Comparison of ENCODE assay signal across 24 cellular contexts in the genomic region with DNA sequence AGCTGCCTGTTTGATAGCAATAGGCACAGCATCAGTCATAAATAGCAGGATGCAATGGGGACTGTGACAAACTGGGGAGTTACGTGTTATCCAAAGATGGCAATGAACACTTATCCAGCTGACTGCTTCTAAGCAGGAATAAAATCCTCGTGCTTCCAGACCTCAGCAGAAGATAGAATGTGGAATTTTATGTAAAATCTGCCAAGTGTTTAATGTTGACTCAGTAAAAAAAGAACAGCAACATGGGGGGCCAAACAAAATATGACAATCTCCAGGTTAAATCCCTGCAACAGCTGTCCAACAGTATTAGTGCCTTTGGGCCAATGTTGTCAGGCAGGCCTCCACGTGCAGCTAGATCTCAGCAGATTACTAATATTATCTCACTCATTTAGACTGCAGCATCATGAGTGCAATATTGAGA.
DNase-seq lines count a peak whose midpoint lies in the region; ATAC-seq and TF ChIP-seq lines count a peak whose summit lies in the region.
"Had no signal": no experiment of that assay in that cellular context is flagged by ENCODE, and none has a peak within 500 bp of the region (broad histone marks: within the 10 kb centered on the region; RNA-seq: fewer than 3 reads in every experiment).

No MANE protein-coding gene starts in this region.

- CTCF ChIA-PET in activated CD8-positive, alpha-beta memory T cell treated with anti-CD3 and anti-CD28 coated beads, Interleukin-2, amount 10 ng/mL, durations not matched to agents 7 days and 5 days (lab: Charles Lee): no interaction called here

- WGBS in heart left ventricle, 4 donors: 23 to 32% (median 27%) methylated on average over 3 of the region's 3 CpGs

- H3K4me1 Mint-ChIP-seq in activated CD8-positive, alpha-beta memory T cell treated with anti-CD3 and anti-CD28 coated beads, Interleukin-2, amount 10 ng/mL, durations not matched to agents 7 days and 5 days: no peaks in the 10 kb centered on the region
- H3K4me1 Mint-ChIP-seq: activated CD4-positive, alpha-beta memory T cell treated with anti-CD3 and anti-CD28 coated beads, Interleukin-2, amount 10 ng/mL, durations not matched to agents 7 days and 5 days; activated naive CD8-positive, alpha-beta T cell treated with anti-CD3 and anti-CD28 coated beads, Interleukin-2, amount 10 ng/mL, durations not matched to agents 7 days and 5 days; T-cell had no signal

- no peak overlapping the region for H3K27ac Mint-ChIP-seq in activated CD8-positive, alpha-beta memory T cell treated with anti-CD3 and anti-CD28 coated beads, Interleukin-2, amount 10 ng/mL, durations not matched to agents 7 days and 5 days
- H3K27ac Mint-ChIP-seq: activated CD4-positive, alpha-beta memory T cell treated with anti-CD3 and anti-CD28 coated beads, Interleukin-2, amount 10 ng/mL, durations not matched to agents 7 days and 5 days; activated naive CD8-positive, alpha-beta T cell treated with anti-CD3 and anti-CD28 coated beads, Interleukin-2, amount 10 ng/mL, durations not matched to agents 7 days and 5 days; CD4-positive, CD25-positive, alpha-beta regulatory T cell; T-cell had no signal

- no peaks in the 10 kb centered on the region for H3K79me2 ChIP-seq in ACC112 (ENCODE audit: control insufficient read depth, insufficient read depth, low read length, unreplicated experiment)

- intact Hi-C loops in heart left ventricle (cut with DNase I): loop anchor here in 1 of 10 donors (5.0 kb wide), 1 partner anchor 126 kb away; the partner anchor contains the start of gene SEMA3C

- no peaks in the 10 kb centered on the region for H3K27me3 ChIP-seq in ACC112 (ENCODE audit: insufficient read depth, low read length)
- H3K27me3 ChIP-seq in heart left ventricle: no peaks in the 10 kb centered on the region
- no peaks in the 10 kb centered on the region for H3K27me3 ChIP-seq in rectal smooth muscle tissue (ENCODE audit: control insufficient read depth, insufficient read depth, low read length)
- H3K27me3 ChIP-seq: upper lobe of left lung had no signal

- H3K36me3 Mint-ChIP-seq in activated CD8-positive, alpha-beta memory T cell treated with anti-CD3 and anti-CD28 coated beads, Interleukin-2, amount 10 ng/mL, durations not matched to agents 7 days and 5 days: no peaks in the 10 kb centered on the region
- H3K36me3 Mint-ChIP-seq: activated naive CD8-positive, alpha-beta T cell treated with anti-CD3 and anti-CD28 coated beads, Interleukin-2, amount 10 ng/mL, durations not matched to agents 7 days and 5 days; CD4-positive, CD25-positive, alpha-beta regulatory T cell; T-cell had no signal

- H3K36me3 ChIP-seq in ACC112 (ENCODE audit: insufficient read depth, low read length) (peaks cover 44% of the 10 kb centered on the region), heart left ventricle (peaks cover 0 to 8% (median 0%) of the 10 kb centered on the region in 9 donors), rectal smooth muscle tissue (ENCODE audit: control insufficient read depth, insufficient read depth, low read length) (no peaks in the 10 kb centered on the region)
- H3K36me3 ChIP-seq: upper lobe of left lung had no signal

- ATAC-seq in heart left ventricle: peak; percentile 68 to 90 (median 74)
- no peak for ATAC-seq in HG03045 (IDR thresholded peaks at IDR 0.05; ENCODE audit: unreplicated experiment)
- no peak for ATAC-seq in activated CD8-positive, alpha-beta memory T cell treated with anti-CD3 and anti-CD28 coated beads, Interleukin-2, amount 10 ng/mL, durations not matched to agents 7 days and 5 days
- ATAC-seq: T-cell had no signal

- H3K9ac ChIP-seq in rectal smooth muscle tissue (ENCODE audit: low read length): no peak overlapping the region

- H3K4me3 ChIP-seq in ACC112 (ENCODE audit: low read depth, low read length) (no peak overlapping the region), heart left ventricle (no peak overlapping the region), rectal smooth muscle tissue (ENCODE audit: low read length) (no peak overlapping the region)
- H3K4me3 ChIP-seq: smooth muscle cell, upper lobe of left lung had no signal

- peak overlapping the region; percentile 31 for H2AFZ ChIP-seq in ACC112 (ENCODE audit: low read length, unreplicated experiment)

- peaks cover 6% of the 10 kb centered on the region for H3K9me3 Mint-ChIP-seq in activated CD8-positive, alpha-beta memory T cell treated with anti-CD3 and anti-CD28 coated beads, Interleukin-2, amount 10 ng/mL, durations not matched to agents 7 days and 5 days (ENCODE audit: low read depth)
- H3K9me3 Mint-ChIP-seq: activated naive CD8-positive, alpha-beta T cell treated with anti-CD3 and anti-CD28 coated beads, Interleukin-2, amount 10 ng/mL, durations not matched to agents 7 days and 5 days had no signal

- TF ChIP-seq CTCF in heart left ventricle (IDR thresholded peaks at IDR 0.05): no peak

- H3K9me3 ChIP-seq in heart left ventricle: no peaks in the 10 kb centered on the region
- H3K9me3 ChIP-seq: upper lobe of left lung had no signal

- peaks cover 6% of the 10 kb centered on the region for H3K4me1 ChIP-seq in ACC112 (ENCODE audit: control insufficient read depth, insufficient read depth, low read length, unreplicated experiment)
- peaks cover 0 to 34% (median 13%) of the 10 kb centered on the region in 12 donors for H3K4me1 ChIP-seq in heart left ventricle
- peaks cover 44% of the 10 kb centered on the region for H3K4me1 ChIP-seq in rectal smooth muscle tissue (ENCODE audit: control insufficient read depth, insufficient read depth, low read length)
- H3K4me1 ChIP-seq: upper lobe of left lung had no signal

- no peak overlapping the region for H3K4me3 Mint-ChIP-seq in activated CD8-positive, alpha-beta memory T cell treated with anti-CD3 and anti-CD28 coated beads, Interleukin-2, amount 10 ng/mL, durations not matched to agents 7 days and 5 days
- H3K4me3 Mint-ChIP-seq: activated CD4-positive, alpha-beta memory T cell treated with anti-CD3 and anti-CD28 coated beads, Interleukin-2, amount 10 ng/mL, durations not matched to agents 7 days and 5 days; activated naive CD8-positive, alpha-beta T cell treated with anti-CD3 and anti-CD28 coated beads, Interleukin-2, amount 10 ng/mL, durations not matched to agents 7 days and 5 days; CD4-positive, CD25-positive, alpha-beta regulatory T cell; T-cell had no signal

- no peak for TF ChIP-seq POLR2A in heart left ventricle (IDR thresholded peaks at IDR 0.05)

- no peaks in the 10 kb centered on the region for H3K27me3 Mint-ChIP-seq in activated CD8-positive, alpha-beta memory T cell treated with anti-CD3 and anti-CD28 coated beads, Interleukin-2, amount 10 ng/mL, durations not matched to agents 7 days and 5 days
- H3K27me3 Mint-ChIP-seq: activated CD4-positive, alpha-beta memory T cell treated with anti-CD3 and anti-CD28 coated beads, Interleukin-2, amount 10 ng/mL, durations not matched to agents 7 days and 5 days; activated naive CD8-positive, alpha-beta T cell treated with anti-CD3 and anti-CD28 coated beads, Interleukin-2, amount 10 ng/mL, durations not matched to agents 7 days and 5 days; CD4-positive, CD25-positive, alpha-beta regulatory T cell; T-cell had no signal

- H3K27ac ChIP-seq in ACC112 (ENCODE audit: low read depth, low read length): no peak overlapping the region
- peak overlapping the region; percentile 54 to 84 (median 69) for H3K27ac ChIP-seq in heart left ventricle
- H3K27ac ChIP-seq in rectal smooth muscle tissue (ENCODE audit: low read depth, low read length): peak overlapping the region; percentile 80
- H3K27ac ChIP-seq: RWPE1, upper lobe of left lung had no signal

- peak; percentile 55 for DNase-seq in NCI-H82 treated with DMSO at 0.1 percent for 48 hours (lab: John Stamatoyannopoulos, UW; ENCODE audit: unreplicated experiment)
- no peak for DNase-seq in heart left ventricle
- no peak for DNase-seq in NCI-H1417 treated with DMSO at 0.1 percent for 48 hours (lab: John Stamatoyannopoulos, UW)
- no peak for DNase-seq in C1 segment of cervical spinal cord (lab: John Stamatoyannopoulos, UW)
- no peak for DNase-seq in activated CD8-positive, alpha-beta memory T cell treated with anti-CD3 and anti-CD28 coated beads, Interleukin-2, amount 10 ng/mL, durations not matched to agents 7 days and 5 days
- DNase-seq: activated CD4-positive, alpha-beta memory T cell treated with anti-CD3 and anti-CD28 coated beads, Interleukin-2, amount 10 ng/mL, durations not matched to agents 7 days and 5 days; activated naive CD8-positive, alpha-beta T cell treated with anti-CD3 and anti-CD28 coated beads, Interleukin-2, amount 10 ng/mL, durations not matched to agents 7 days and 5 days; activated T-cell treated with anti-CD3 and anti-CD28 coated beads, Interleukin-2, amount 50 U/mL, for 48 hours; CD4-positive, CD25-positive, alpha-beta regulatory T cell; DMS79 treated with DMSO at 0.1 percent for 48 hours; effector CD8-positive, alpha-beta T cell; H7; Karpas-422; NCI-H1092 treated with DMSO at 0.1 percent for 48 hours; occipital lobe; stimulated activated CD4-positive, alpha-beta T cell treated with anti-CD3 and anti-CD28 coated beads, Interleukin-4, amount 100 ng/mL, for 4 hours; stimulated activated CD8-positive, alpha-beta memory T cell treated with anti-CD3 and anti-CD28 coated beads, Interleukin-4, amount 100 ng/mL, for 48 hours; T-cell; upper lobe of left lung had no signal

Comparison
In these comparisons a context has a peak if more than half of its experiments do, and no peak if none do; other contexts are left out.
1. ATAC-seq: peak in heart left ventricle (4 of 4); none in HG03045 (single experiment) and activated CD8-positive, alpha-beta memory T cell treated with anti-CD3 and anti-CD28 coated beads, Interleukin-2, amount 10 ng/mL, durations not matched to agents 7 days and 5 days (single experiment).